In the genomic region with DNA sequence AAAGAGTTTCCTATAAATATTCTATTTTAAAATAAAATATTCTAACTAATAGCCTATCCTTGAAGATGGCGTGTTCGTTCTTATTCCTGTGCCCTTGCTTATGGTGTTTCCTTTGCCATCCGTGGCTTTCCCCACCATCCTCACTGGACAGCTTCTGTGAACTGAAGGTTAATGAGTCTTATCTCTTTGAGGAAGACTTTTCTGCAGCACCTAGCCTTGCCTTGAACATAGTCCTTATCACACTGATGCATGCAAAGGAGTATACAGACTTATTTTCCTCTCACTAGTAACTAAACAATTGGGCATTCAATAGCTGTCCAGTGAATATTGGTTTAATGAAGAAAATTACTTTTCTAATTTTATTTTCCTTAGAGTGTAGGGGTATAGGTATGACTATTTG, we compare ENCODE assay signal across 2 cellular contexts.
TF ChIP-seq lines count a peak whose summit lies in the region.

No MANE protein-coding gene starts in this region.

TF ChIP-seq in A549, 52 proteins besides CTCF, POLR2A, EP300 and RAD21 (continued from another document):
- TF ChIP-seq MAX (IDR thresholded peaks at IDR 0.05) (no peak), MAFK (IDR thresholded peaks at IDR 0.05; ENCODE audit: partially characterized antibody) (no peak), ZSCAN20 (CRISPR knock-in tag; IDR thresholded peaks at IDR 0.05) (no peak), CHD2 (IDR thresholded peaks at IDR 0.05; ENCODE audit: low read length, partially characterized antibody) (no peak), SMC3 (IDR thresholded peaks at IDR 0.05) (no peak)
- TF ChIP-seq, protein P1, sequence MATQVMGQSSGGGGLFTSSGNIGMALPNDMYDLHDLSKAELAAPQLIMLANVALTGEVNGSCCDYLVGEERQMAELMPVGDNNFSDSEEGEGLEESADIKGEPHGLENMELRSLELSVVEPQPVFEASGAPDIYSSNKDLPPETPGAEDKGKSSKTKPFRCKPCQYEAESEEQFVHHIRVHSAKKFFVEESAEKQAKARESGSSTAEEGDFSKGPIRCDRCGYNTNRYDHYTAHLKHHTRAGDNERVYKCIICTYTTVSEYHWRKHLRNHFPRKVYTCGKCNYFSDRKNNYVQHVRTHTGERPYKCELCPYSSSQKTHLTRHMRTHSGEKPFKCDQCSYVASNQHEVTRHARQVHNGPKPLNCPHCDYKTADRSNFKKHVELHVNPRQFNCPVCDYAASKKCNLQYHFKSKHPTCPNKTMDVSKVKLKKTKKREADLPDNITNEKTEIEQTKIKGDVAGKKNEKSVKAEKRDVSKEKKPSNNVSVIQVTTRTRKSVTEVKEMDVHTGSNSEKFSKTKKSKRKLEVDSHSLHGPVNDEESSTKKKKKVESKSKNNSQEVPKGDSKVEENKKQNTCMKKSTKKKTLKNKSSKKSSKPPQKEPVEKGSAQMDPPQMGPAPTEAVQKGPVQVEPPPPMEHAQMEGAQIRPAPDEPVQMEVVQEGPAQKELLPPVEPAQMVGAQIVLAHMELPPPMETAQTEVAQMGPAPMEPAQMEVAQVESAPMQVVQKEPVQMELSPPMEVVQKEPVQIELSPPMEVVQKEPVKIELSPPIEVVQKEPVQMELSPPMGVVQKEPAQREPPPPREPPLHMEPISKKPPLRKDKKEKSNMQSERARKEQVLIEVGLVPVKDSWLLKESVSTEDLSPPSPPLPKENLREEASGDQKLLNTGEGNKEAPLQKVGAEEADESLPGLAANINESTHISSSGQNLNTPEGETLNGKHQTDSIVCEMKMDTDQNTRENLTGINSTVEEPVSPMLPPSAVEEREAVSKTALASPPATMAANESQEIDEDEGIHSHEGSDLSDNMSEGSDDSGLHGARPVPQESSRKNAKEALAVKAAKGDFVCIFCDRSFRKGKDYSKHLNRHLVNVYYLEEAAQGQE (IDR thresholded peaks at IDR 0.05), result no peak

TF ChIP-seq in HCT116, 20 proteins besides CTCF, POLR2A, EP300 and RAD21 (continued from another document):
- TF ChIP-seq, protein P1 (IDR thresholded peaks at IDR 0.05; ENCODE audit: low read depth), result no peak
- no peak; the same call in 1 of the 2 replicates for TF ChIP-seq ELF1 (IDR thresholded peaks at IDR 0.05; ENCODE audit: borderline replicate concordance, low read depth)
- TF ChIP-seq SRF (IDR thresholded peaks at IDR 0.05; ENCODE audit: low read depth), result no peak
